ENCODE assay signal across 32 cellular contexts in genomic region chr3:144818973-144819372, GRCh38.
A peak's percentile ranks its signal among the peaks of the same experiment; 100 is the strongest.
DNase-seq lines count a peak whose midpoint lies in the region; ATAC-seq, FAIRE-seq and TF ChIP-seq lines count a peak whose summit lies in the region.
"Had no signal": no experiment of that assay in that cellular context is flagged by ENCODE, and none has a peak within 500 bp of the region (broad histone marks: within the 10 kb centered on the region; RNA-seq: fewer than 3 reads in every experiment).

No MANE protein-coding gene starts in this region.

- H3K4me1 ChIP-seq in HepG2 (ENCODE audit: insufficient read depth, low read length) (no peaks in the 10 kb centered on the region), right lobe of liver (no peaks in the 10 kb centered on the region), A549 (no peaks in the 10 kb centered on the region)
- H3K4me1 ChIP-seq: BE2C; BLaER1; BLaER1 treated with 17β-estradiol and CSF1 and Interleukin-3, amounts not matched to agents 10 nM and 100 nM; Caco-2 had no signal

- TF ChIP-seq POLR2A in HepG2 (IDR thresholded peaks at IDR 0.05; ENCODE audit: insufficient read depth in 1 of 2, low read depth in 2 of 2, low read length in 2 of 2) (no peak), right lobe of liver (IDR thresholded peaks at IDR 0.05) (no peak), A549 (IDR thresholded peaks at IDR 0.05; ENCODE audit: low read length) (no peak)

- intact Hi-C loops in HepG2 (cut with micrococcal nuclease; ENCODE audit: unreplicated experiment), result no loop called here
- intact Hi-C loops in right lobe of liver (cut with DNase I), result no loop called here

- H3K4me3 ChIP-seq in HepG2 (replicated peaks in 1 of 3; ENCODE audit: insufficient read depth in 1 of 3, low read depth in 2 of 3, low read length in 3 of 3) (no peak overlapping the region), right lobe of liver (no peak overlapping the region), A549 (no peak overlapping the region), SK-N-MC (peak overlapping the region; percentile 55)
- H3K4me3 ChIP-seq: BLaER1; BLaER1 treated with 17β-estradiol and CSF1 and Interleukin-3, amounts not matched to agents 10 nM and 100 nM had no signal

- H4K20me1 ChIP-seq in HepG2 (ENCODE audit: insufficient read depth, low read length), result no peaks in the 10 kb centered on the region
- H4K20me1 ChIP-seq: BLaER1; BLaER1 treated with 17β-estradiol and CSF1 and Interleukin-3, amounts not matched to agents 10 nM and 100 nM had no signal

- H2AFZ ChIP-seq in HepG2 (ENCODE audit: low read length), result no peak overlapping the region

- no TSS peak for BruUV-seq in HepG2 (replicated peaks; lab: Mats Ljungman, UMichigan)

- H3K9me3 ChIP-seq in HepG2 (ENCODE audit: low read length) (no peaks in the 10 kb centered on the region), right lobe of liver (no peaks in the 10 kb centered on the region), A549 (no peaks in the 10 kb centered on the region), SK-N-MC (ENCODE audit: low read depth, low read length) (no peaks in the 10 kb centered on the region)
- H3K9me3 ChIP-seq: BE2C; BLaER1; BLaER1 treated with 17β-estradiol and CSF1 and Interleukin-3, amounts not matched to agents 10 nM and 100 nM; Caco-2 had no signal

- TF ChIP-seq RAD21 in HepG2 (CRISPR knock-in tag; IDR thresholded peaks at IDR 0.05) (no peak), A549 (conservative IDR thresholded peaks at IDR 0.05 in 1 of 2, IDR thresholded peaks at IDR 0.05 in 1 of 2) (no peak)

- DNase-seq in HepG2 (ENCODE audit: low spot score) (no peak), right lobe of liver (no peak), A549 (ENCODE audit: low read depth in 1 of 2, low spot score in 1 of 2) (no peak), SK-N-MC (ENCODE audit: low read depth, low spot score) (peak; percentile 79), NCI-H446 treated with DMSO at 0.1 percent for 48 hours (lab: John Stamatoyannopoulos, UW) (no peak)
- DNase-seq in activated CD4-positive, CD25-positive, alpha-beta regulatory T cell treated with anti-CD3 and anti-CD28 coated beads, Interleukin-2, amount 50 U/mL, for 72 hours, result no peak
- DNase-seq: 8988T; ACHN; AML-193; BE2C; C1 segment of cervical spinal cord; Caco-2; Calu3; CD4-positive, alpha-beta memory T cell; CD4-positive, alpha-beta T cell; CD4-positive, CD25-positive, alpha-beta regulatory T cell; CD8-positive, alpha-beta memory T cell; CD8-positive, alpha-beta T cell; COR-L47; DMS 273 treated with DMSO at 0.1 percent for 48 hours; DMS153; DMS53; DMS79; DMS79 treated with DMSO at 0.1 percent for 48 hours; DND-41; EL had no signal

- in situ Hi-C loops in HepG2 (cut with HindIII; ENCODE audit: extremely low pct_ligation_motif_present, low pct_unique_long_range_greater_than_20kb), result no loop called here

- TF ChIP-seq EP300 in HepG2 (IDR thresholded peaks at IDR 0.05; ENCODE audit: low read depth in 2 of 2, low read length in 2 of 2) (no peak), HepG2 (CRISPR knock-in tag; IDR thresholded peaks at IDR 0.05; ENCODE audit: borderline replicate concordance) (no peak), A549 (IDR thresholded peaks at IDR 0.05) (no peak)

- TF ChIP-seq CTCF in HepG2 (CRISPR knock-in tag; IDR thresholded peaks at IDR 0.05) (no peak), right lobe of liver (IDR thresholded peaks at IDR 0.05) (no peak), A549 (IDR thresholded peaks at IDR 0.05) (no peak)

- H3K27me3 ChIP-seq in HepG2 (ENCODE audit: control insufficient read depth in 1 of 2, insufficient read depth in 2 of 2, low read length in 2 of 2) (no peaks in the 10 kb centered on the region), right lobe of liver (no peaks in the 10 kb centered on the region)
- H3K27me3 ChIP-seq: BE2C; BLaER1; BLaER1 treated with 17β-estradiol and CSF1 and Interleukin-3, amounts not matched to agents 10 nM and 100 nM had no signal

- no peak for ATAC-seq in HepG2
- no peak for ATAC-seq in right lobe of liver
- no peak for ATAC-seq in A549
- ATAC-seq: CD8-positive, alpha-beta T cell had no signal

- H3K9ac ChIP-seq in HepG2 (ENCODE audit: insufficient read depth, low read depth, low read length) (no peak overlapping the region), SK-N-MC (ENCODE audit: insufficient read length) (no peak overlapping the region)
- H3K9ac ChIP-seq: BLaER1; BLaER1 treated with 17β-estradiol and CSF1 and Interleukin-3, amounts not matched to agents 10 nM and 100 nM had no signal

- H3K4me2 ChIP-seq in HepG2 (ENCODE audit: low read depth, low read length), result no peak overlapping the region
- H3K4me2 ChIP-seq in A549, result no peak overlapping the region
- H3K4me2 ChIP-seq: BLaER1; BLaER1 treated with 17β-estradiol and CSF1 and Interleukin-3, amounts not matched to agents 10 nM and 100 nM had no signal

- no peaks in the 10 kb centered on the region for H3K79me2 ChIP-seq in HepG2 (ENCODE audit: insufficient read depth, low read length)

- H3K27ac ChIP-seq in HepG2 (ENCODE audit: extremely low read length, insufficient read depth, low read length), result no peak overlapping the region
- no peak overlapping the region for H3K27ac ChIP-seq in right lobe of liver
- H3K27ac ChIP-seq in A549, result no peak overlapping the region
- peak overlapping the region; percentile 12; the same call in 1 of the 2 replicates for H3K27ac ChIP-seq in SK-N-MC
- H3K27ac ChIP-seq: 22Rv1; BLaER1; BLaER1 treated with 17β-estradiol and CSF1 and Interleukin-3, amounts not matched to agents 10 nM and 100 nM; C4-2B had no signal

- H3K36me3 ChIP-seq in HepG2 (replicated peaks in 1 of 2; ENCODE audit: control insufficient read depth in 1 of 2, insufficient read depth in 2 of 2, low read length in 2 of 2) (no peaks in the 10 kb centered on the region), right lobe of liver (no peaks in the 10 kb centered on the region), SK-N-MC (ENCODE audit: insufficient read depth, low read length) (no peaks in the 10 kb centered on the region)
- H3K36me3 ChIP-seq: BE2C; BLaER1; BLaER1 treated with 17β-estradiol and CSF1 and Interleukin-3, amounts not matched to agents 10 nM and 100 nM had no signal

- POLR2A ChIA-PET in HepG2 (lab: Yijun Ruan, JAX) (no interaction called here), A549 (lab: Yijun Ruan, JAX) (no interaction called here)

- CTCF ChIA-PET in HepG2 (lab: Yijun Ruan, JAX; ENCODE audit: low intra/inter-chr PET ratio, low total read pairs), result no interaction called here
- CTCF ChIA-PET in A549 (lab: Yijun Ruan, JAX), result no interaction called here

- no peak for FAIRE-seq in HepG2 (lab: Jason Lieb, UNC)
- FAIRE-seq in A549 (lab: Jason Lieb, UNC), result no peak
- FAIRE-seq: A204.1, D721Med had no signal

TF ChIP-seq in HepG2, 621 proteins besides CTCF, POLR2A, EP300 and RAD21:
- TF ChIP-seq ZFP41 (CRISPR knock-in tag; IDR thresholded peaks at IDR 0.05; ENCODE audit: borderline replicate concordance), result no peak
- peak; percentile 13 to 25; a peak in 1 of 4 replicates for TF ChIP-seq MAFK (conservative IDR thresholded peaks at IDR 0.05 in 1 of 2, IDR thresholded peaks at IDR 0.05 in 1 of 2; ENCODE audit: low read length in 2 of 2)
- TF ChIP-seq ZNF784 (CRISPR knock-in tag; IDR thresholded peaks at IDR 0.05; ENCODE audit: borderline replicate concordance), result no peak
TF ChIP-seq in HepG2: peak in this region for 1.

TF ChIP-seq in A549, 52 proteins besides CTCF, POLR2A, EP300 and RAD21:
- TF ChIP-seq MAFK (IDR thresholded peaks at IDR 0.05; ENCODE audit: partially characterized antibody) (peak; percentile 7), HEYL (CRISPR knock-in tag; IDR thresholded peaks at IDR 0.05) (no peak), RARB (CRISPR knock-in tag; IDR thresholded peaks at IDR 0.05) (no peak)

Comparison
In these comparisons a context has a peak if more than half of its experiments do, and no peak if none do; other contexts are left out.
1. Of the 38 proteins assayed by ChIP-seq in both HepG2 and A549: peak only in HepG2: none; only in A549: none; in both: MAFK; in neither: 37.